9 cellular contexts compared by ENCODE assay signal in genomic region chr11:63491240-63491587, GRCh38. TPM values are rescaled to one million over a fixed set of nuclear protein-coding genes. Genes with fewer than 3 reads are reported as not detected.
A peak's percentile ranks its signal among the peaks of the same experiment; 100 is the strongest.
DNase-seq lines count a peak whose midpoint lies in the region; ATAC-seq and TF ChIP-seq lines count a peak whose summit lies in the region.
"Had no signal": no experiment of that assay in that cellular context is flagged by ENCODE, and none has a peak within 500 bp of the region (broad histone marks: within the 10 kb centered on the region; RNA-seq: fewer than 3 reads in every experiment).

No MANE protein-coding gene starts in this region.

- H3K9ac ChIP-seq in ES-I3 (ENCODE audit: low read depth, low read length) (peak overlapping the region; percentile 48; the same call in 1 of the 2 replicates), rectal smooth muscle tissue (ENCODE audit: low read length) (peak overlapping the region; percentile 33)

- peak overlapping the region; percentile 79 for H3K4me3 ChIP-seq in right cardiac atrium (ENCODE audit: low read length)
- peak overlapping the region; percentile 68 for H3K4me3 ChIP-seq in rectal smooth muscle tissue (ENCODE audit: low read length)
- no peak overlapping the region for H3K4me3 ChIP-seq in WERI-Rb-1 (ENCODE audit: low read depth, low read length)

- H3K27me3 ChIP-seq in right cardiac atrium (ENCODE audit: control insufficient read depth, insufficient read depth) (no peaks in the 10 kb centered on the region), rectal smooth muscle tissue (ENCODE audit: control insufficient read depth, insufficient read depth, low read length) (no peaks in the 10 kb centered on the region), WERI-Rb-1 (ENCODE audit: insufficient read depth, low read depth, severe bottlenecking) (peaks cover 63% of the 10 kb centered on the region)

- WGBS in right cardiac atrium: 1% methylated on average over 13 of the region's 13 CpGs

- intact Hi-C loops in right cardiac atrium (cut with DNase I): no loop called here

- ATAC-seq in right cardiac atrium (no peak), GM21723 (IDR thresholded peaks at IDR 0.05; ENCODE audit: unreplicated experiment) (no peak), HG03108 (IDR thresholded peaks at IDR 0.05; ENCODE audit: unreplicated experiment) (no peak)

- no peak for DNase-seq in activated naive CD8-positive, alpha-beta T cell treated with anti-CD3 and anti-CD28 coated beads for 36 hours
- DNase-seq in right cardiac atrium (no peak), WERI-Rb-1 (no peak)
- DNase-seq in stimulated activated CD4-positive, alpha-beta T cell treated with anti-CD3 and anti-CD28 coated beads, Interleukin-1b, Interleukin-23, amount 100 ng/mL, for 48 hours: no peak

- peaks cover 34% of the 10 kb centered on the region for H3K27me3 Mint-ChIP-seq in activated naive CD8-positive, alpha-beta T cell treated with anti-CD3 and anti-CD28 coated beads for 36 hours

- no peaks in the 10 kb centered on the region for H3K36me3 ChIP-seq in ES-I3 (ENCODE audit: insufficient read depth, low read length)
- no peaks in the 10 kb centered on the region for H3K36me3 ChIP-seq in rectal smooth muscle tissue (ENCODE audit: control insufficient read depth, insufficient read depth, low read length)
- H3K36me3 ChIP-seq in WERI-Rb-1: no peaks in the 10 kb centered on the region

- H3K36me3 Mint-ChIP-seq in activated naive CD8-positive, alpha-beta T cell treated with anti-CD3 and anti-CD28 coated beads for 36 hours: no peaks in the 10 kb centered on the region

- H3K27ac ChIP-seq in right cardiac atrium (ENCODE audit: low read length) (peak overlapping the region; percentile 9), rectal smooth muscle tissue (ENCODE audit: low read depth, low read length) (peak overlapping the region; percentile 89), WERI-Rb-1 (no peak overlapping the region)

- H3K9me3 ChIP-seq in ES-I3 (ENCODE audit: control insufficient read depth, insufficient read depth, low read length) (peaks cover 18% of the 10 kb centered on the region), right cardiac atrium (ENCODE audit: control insufficient read depth, low read length) (no peaks in the 10 kb centered on the region), WERI-Rb-1 (ENCODE audit: severe bottlenecking) (peaks cover 6% of the 10 kb centered on the region)

- peaks cover 13% of the 10 kb centered on the region for H3K4me1 Mint-ChIP-seq in activated naive CD8-positive, alpha-beta T cell treated with anti-CD3 and anti-CD28 coated beads for 36 hours

- no peak overlapping the region for H3K27ac Mint-ChIP-seq in activated naive CD8-positive, alpha-beta T cell treated with anti-CD3 and anti-CD28 coated beads for 36 hours

- TF ChIP-seq CTCF in WERI-Rb-1 (IDR thresholded peaks at IDR 0.05; ENCODE audit: low read depth, low read length): no peak

- H3K4me1 ChIP-seq in ES-I3 (ENCODE audit: insufficient read depth, low read length) (peaks cover 6% of the 10 kb centered on the region; the same call in 1 of the 2 replicates), right cardiac atrium (ENCODE audit: control insufficient read depth, insufficient read depth, low read length) (no peaks in the 10 kb centered on the region), rectal smooth muscle tissue (ENCODE audit: control insufficient read depth, insufficient read depth, low read length) (peaks cover 8% of the 10 kb centered on the region)

- peaks cover 2% of the 10 kb centered on the region for H3K9me3 Mint-ChIP-seq in activated naive CD8-positive, alpha-beta T cell treated with anti-CD3 and anti-CD28 coated beads for 36 hours

- H3K4me3 Mint-ChIP-seq in activated naive CD8-positive, alpha-beta T cell treated with anti-CD3 and anti-CD28 coated beads for 36 hours: peak overlapping the region; percentile 75

RNA-seq across cellular contexts. Expression of gene PLAAT5, which starts 0.2 kb away (rescaled TPM):
- total RNA-seq in activated naive CD8-positive, alpha-beta T cell treated with anti-CD3 and anti-CD28 coated beads for 36 hours: under 1 TPM in 1 of 2 experiments, not detected in 1; 0.18 TPM
- total RNA-seq in right cardiac atrium: 1 to 10 TPM; 2.9 to 5.2 (median 4.3) TPM
- polyA plus RNA-seq in right cardiac atrium: 4.2 TPM
- total RNA-seq: pulmonary artery endothelial cell had no signal

RNA-seq across cellular contexts. Expression of gene LGALS12, which starts 14.7 kb away (rescaled TPM):
- not detected for total RNA-seq in activated naive CD8-positive, alpha-beta T cell treated with anti-CD3 and anti-CD28 coated beads for 36 hours
- 1 to 10 TPM in 1 of 4 donors, under 1 TPM in 2, not detected in 1; 0.40 to 3.8 (median 0.44) TPM for total RNA-seq in right cardiac atrium
- 7.3 TPM for polyA plus RNA-seq in right cardiac atrium
- total RNA-seq: pulmonary artery endothelial cell had no signal

RNA-seq across cellular contexts. Expression of gene PLAAT4, which starts 45.4 kb away (rescaled TPM):
- 10 to 100 TPM; 34.2 to 40.5 TPM for total RNA-seq in activated naive CD8-positive, alpha-beta T cell treated with anti-CD3 and anti-CD28 coated beads for 36 hours
- 10 to 100 TPM in 3 of 4 donors, 1 to 10 TPM in 1; 8.0 to 17.9 (median 13.3) TPM for total RNA-seq in right cardiac atrium
- polyA plus RNA-seq in right cardiac atrium: 14.0 TPM
